ENCODE assay signal across 6 cellular contexts in the genomic region with DNA sequence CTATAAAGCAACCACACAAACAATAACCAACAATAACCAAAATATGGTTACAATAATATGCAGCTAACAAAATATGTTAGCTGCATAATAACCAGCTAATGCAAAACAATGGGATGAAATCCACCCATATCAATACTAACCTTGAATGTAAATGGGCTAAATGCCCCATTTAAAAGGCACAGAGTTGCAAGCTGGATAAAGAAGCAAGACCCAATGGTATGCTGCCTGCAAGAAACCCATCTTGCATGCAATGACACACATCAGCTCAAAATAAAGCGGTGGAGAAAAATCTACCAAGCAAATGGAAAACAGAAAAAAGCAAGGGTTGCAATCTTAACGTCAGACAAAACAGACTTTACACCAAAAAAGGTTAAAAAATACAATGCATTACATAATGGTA.
"Had no signal": no experiment of that assay in that cellular context is flagged by ENCODE, and none has a peak within 500 bp of the region (broad histone marks: within the 10 kb centered on the region; RNA-seq: fewer than 3 reads in every experiment).

No MANE protein-coding gene starts in this region.

- H3K27ac ChIP-seq: HL-60, KMS-11 had no signal

- H3K4me3 ChIP-seq: K562 had no signal

- DNase-seq: IMR-90, KBM-7, KG1 had no signal
